1 cellular context compared by ENCODE assay signal in the genomic region with DNA sequence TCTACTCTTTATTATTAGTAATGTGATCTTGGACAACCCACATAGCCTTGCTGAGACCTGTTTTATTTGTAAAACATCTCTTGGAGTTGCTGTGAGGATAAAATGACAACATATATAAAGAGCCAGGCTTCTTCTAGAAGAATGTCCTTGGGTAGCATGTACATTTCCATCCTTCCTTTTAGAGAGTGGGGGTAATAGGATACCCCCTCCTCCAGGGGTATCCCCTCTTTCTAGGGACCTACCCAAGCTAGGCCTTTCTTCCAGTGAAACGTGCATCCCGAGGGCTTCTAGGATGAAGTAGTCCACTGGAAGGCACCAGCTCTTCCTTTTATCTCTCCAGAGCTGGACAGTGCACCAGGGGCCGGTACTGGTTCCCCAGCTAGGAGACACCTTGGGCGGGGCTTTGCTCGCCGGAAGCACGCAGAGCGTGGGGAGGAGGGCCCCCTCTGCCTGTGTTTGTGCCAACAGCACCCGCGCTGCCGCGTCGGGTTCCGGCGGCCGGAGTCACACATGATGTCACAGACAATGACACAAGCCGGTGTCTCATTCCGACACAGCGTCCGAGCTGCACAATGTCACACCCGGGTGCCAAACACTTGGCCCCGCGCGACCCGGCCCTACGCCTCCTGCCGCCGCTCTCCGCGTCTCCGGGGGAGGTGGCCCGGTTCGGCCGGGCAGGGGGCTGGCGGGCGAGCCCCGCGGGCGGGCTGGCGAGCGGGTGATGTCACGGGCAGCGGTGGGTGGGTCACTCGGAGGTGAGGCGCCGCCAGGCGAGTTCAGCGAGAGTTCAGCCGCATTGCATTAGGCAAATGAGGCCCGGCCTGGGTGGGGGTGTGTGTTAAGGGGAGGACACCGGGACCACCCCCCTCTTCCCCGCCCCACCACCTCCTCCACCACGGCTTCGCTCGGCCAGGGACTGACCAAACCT.
TF ChIP-seq lines count a peak whose summit lies in the region.

No MANE protein-coding gene starts in this region.

TF ChIP-seq in GM12878, 131 proteins besides CTCF, POLR2A, EP300 and RAD21 (continued from another document and continues in another):
- TF ChIP-seq, protein P1, sequence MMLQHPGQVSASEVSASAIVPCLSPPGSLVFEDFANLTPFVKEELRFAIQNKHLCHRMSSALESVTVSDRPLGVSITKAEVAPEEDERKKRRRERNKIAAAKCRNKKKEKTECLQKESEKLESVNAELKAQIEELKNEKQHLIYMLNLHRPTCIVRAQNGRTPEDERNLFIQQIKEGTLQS (IDR thresholded peaks at IDR 0.05; ENCODE audit: borderline replicate concordance, extremely low read depth, low read depth, low read length), result no peak
- TF ChIP-seq CREM (IDR thresholded peaks at IDR 0.05; ENCODE audit: low read depth) (peak; percentile 94), ZBED1 (IDR thresholded peaks at IDR 0.05; ENCODE audit: borderline replicate concordance) (no peak), PAX8 (IDR thresholded peaks at IDR 0.05) (no peak), NR2C2 (IDR thresholded peaks at IDR 0.05; ENCODE audit: borderline replicate concordance, control insufficient read depth, insufficient read length, low read depth) (no peak), NR2F1 (conservative IDR thresholded peaks at IDR 0.05) (peak; percentile 59; the same call in 1 of the 2 replicates), WRNIP1 (IDR thresholded peaks at IDR 0.05; ENCODE audit: borderline replicate concordance, low read depth, low read length) (no peak), NFIC (IDR thresholded peaks at IDR 0.05; ENCODE audit: low read depth, low read length) (no peak), MTA2 (IDR thresholded peaks at IDR 0.05; ENCODE audit: low read depth) (no peak), SREBF1 (IDR thresholded peaks at IDR 0.05; ENCODE audit: low read length) (no peak), POU2F2 (IDR thresholded peaks at IDR 0.05; ENCODE audit: borderline replicate concordance, low read depth, low read length) (no peak), KLF5 (IDR thresholded peaks at IDR 0.05; ENCODE audit: partially characterized antibody) (no peak), ZZZ3 (IDR thresholded peaks at IDR 0.05; ENCODE audit: control insufficient read depth, insufficient read length, low read depth) (no peak), HDAC6 (IDR thresholded peaks at IDR 0.05; ENCODE audit: unreplicated experiment) (no peak), MYB (IDR thresholded peaks at IDR 0.05; ENCODE audit: borderline replicate concordance, low read depth, low read length) (no peak), POLR2AphosphoS5 (IDR thresholded peaks at IDR 0.05; ENCODE audit: low read length) (no peak), ZNF274 (IDR thresholded peaks at IDR 0.05; ENCODE audit: insufficient read depth, insufficient read length) (no peak), DPF2 (IDR thresholded peaks at IDR 0.05) (peak; percentile 82), GATAD2B (conservative IDR thresholded peaks at IDR 0.05; ENCODE audit: low read depth) (no peak; the same call in 1 of the 2 replicates), KDM1A (IDR thresholded peaks at IDR 0.05; ENCODE audit: borderline replicate concordance) (no peak), CHD1 (IDR thresholded peaks at IDR 0.05; ENCODE audit: low read depth, low read length) (no peak), JUND (IDR thresholded peaks at IDR 0.05; ENCODE audit: low read depth, low read length) (no peak), IKZF1 (conservative IDR thresholded peaks at IDR 0.05) (peak; percentile 39)
- TF ChIP-seq, protein P2, sequence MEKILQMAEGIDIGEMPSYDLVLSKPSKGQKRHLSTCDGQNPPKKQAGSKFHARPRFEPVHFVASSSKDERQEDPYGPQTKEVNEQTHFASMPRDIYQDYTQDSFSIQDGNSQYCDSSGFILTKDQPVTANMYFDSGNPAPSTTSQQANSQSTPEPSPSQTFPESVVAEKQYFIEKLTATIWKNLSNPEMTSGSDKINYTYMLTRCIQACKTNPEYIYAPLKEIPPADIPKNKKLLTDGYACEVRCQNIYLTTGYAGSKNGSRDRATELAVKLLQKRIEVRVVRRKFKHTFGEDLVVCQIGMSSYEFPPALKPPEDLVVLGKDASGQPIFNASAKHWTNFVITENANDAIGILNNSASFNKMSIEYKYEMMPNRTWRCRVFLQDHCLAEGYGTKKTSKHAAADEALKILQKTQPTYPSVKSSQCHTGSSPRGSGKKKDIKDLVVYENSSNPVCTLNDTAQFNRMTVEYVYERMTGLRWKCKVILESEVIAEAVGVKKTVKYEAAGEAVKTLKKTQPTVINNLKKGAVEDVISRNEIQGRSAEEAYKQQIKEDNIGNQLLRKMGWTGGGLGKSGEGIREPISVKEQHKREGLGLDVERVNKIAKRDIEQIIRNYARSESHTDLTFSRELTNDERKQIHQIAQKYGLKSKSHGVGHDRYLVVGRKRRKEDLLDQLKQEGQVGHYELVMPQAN (conservative IDR thresholded peaks at IDR 0.05), result peak; percentile 58; the same call in 1 of the 2 replicates
- TF ChIP-seq, protein P3, sequence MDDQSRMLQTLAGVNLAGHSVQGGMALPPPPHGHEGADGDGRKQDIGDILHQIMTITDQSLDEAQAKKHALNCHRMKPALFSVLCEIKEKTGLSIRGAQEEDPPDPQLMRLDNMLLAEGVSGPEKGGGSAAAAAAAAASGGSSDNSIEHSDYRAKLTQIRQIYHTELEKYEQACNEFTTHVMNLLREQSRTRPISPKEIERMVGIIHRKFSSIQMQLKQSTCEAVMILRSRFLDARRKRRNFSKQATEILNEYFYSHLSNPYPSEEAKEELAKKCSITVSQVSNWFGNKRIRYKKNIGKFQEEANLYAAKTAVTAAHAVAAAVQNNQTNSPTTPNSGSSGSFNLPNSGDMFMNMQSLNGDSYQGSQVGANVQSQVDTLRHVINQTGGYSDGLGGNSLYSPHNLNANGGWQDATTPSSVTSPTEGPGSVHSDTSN (IDR thresholded peaks at IDR 0.05; ENCODE audit: insufficient replicate concordance, low read depth, low read length), result no peak
- TF ChIP-seq, protein P4, sequence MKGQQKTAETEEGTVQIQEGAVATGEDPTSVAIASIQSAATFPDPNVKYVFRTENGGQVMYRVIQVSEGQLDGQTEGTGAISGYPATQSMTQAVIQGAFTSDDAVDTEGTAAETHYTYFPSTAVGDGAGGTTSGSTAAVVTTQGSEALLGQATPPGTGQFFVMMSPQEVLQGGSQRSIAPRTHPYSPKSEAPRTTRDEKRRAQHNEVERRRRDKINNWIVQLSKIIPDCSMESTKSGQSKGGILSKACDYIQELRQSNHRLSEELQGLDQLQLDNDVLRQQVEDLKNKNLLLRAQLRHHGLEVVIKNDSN (IDR thresholded peaks at IDR 0.05; ENCODE audit: borderline replicate concordance, extremely low read length, insufficient read depth, low read depth, low read length), result no peak
- TF ChIP-seq, protein P5, sequence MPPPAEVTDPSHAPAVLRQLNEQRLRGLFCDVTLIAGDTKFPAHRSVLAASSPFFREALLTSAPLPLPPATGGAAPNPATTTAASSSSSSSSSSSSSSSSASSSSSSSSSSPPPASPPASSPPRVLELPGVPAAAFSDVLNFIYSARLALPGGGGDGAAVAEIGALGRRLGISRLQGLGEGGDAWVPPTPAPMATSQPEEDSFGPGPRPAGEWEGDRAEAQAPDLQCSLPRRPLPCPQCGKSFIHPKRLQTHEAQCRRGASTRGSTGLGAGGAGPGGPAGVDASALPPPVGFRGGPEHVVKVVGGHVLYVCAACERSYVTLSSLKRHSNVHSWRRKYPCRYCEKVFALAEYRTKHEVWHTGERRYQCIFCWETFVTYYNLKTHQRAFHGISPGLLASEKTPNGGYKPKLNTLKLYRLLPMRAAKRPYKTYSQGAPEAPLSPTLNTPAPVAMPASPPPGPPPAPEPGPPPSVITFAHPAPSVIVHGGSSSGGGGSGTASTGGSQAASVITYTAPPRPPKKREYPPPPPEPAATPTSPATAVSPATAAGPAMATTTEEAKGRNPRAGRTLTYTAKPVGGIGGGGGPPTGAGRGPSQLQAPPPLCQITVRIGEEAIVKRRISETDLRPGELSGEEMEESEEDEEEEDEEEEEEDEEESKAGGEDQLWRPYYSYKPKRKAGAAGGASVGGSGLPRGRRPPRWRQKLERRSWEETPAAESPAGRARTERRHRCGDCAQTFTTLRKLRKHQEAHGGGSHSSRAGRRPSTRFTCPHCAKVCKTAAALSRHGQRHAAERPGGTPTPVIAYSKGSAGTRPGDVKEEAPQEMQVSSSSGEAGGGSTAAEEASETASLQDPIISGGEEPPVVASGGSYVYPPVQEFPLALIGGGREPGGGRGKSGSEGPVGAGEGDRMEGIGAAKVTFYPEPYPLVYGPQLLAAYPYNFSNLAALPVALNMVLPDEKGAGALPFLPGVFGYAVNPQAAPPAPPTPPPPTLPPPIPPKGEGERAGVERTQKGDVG (CRISPR knock-in tag; IDR thresholded peaks at IDR 0.05), result no peak
- TF ChIP-seq, protein P6, sequence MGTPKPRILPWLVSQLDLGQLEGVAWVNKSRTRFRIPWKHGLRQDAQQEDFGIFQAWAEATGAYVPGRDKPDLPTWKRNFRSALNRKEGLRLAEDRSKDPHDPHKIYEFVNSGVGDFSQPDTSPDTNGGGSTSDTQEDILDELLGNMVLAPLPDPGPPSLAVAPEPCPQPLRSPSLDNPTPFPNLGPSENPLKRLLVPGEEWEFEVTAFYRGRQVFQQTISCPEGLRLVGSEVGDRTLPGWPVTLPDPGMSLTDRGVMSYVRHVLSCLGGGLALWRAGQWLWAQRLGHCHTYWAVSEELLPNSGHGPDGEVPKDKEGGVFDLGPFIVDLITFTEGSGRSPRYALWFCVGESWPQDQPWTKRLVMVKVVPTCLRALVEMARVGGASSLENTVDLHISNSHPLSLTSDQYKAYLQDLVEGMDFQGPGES (IDR thresholded peaks at IDR 0.05), result no peak
- TF ChIP-seq, protein P7, sequence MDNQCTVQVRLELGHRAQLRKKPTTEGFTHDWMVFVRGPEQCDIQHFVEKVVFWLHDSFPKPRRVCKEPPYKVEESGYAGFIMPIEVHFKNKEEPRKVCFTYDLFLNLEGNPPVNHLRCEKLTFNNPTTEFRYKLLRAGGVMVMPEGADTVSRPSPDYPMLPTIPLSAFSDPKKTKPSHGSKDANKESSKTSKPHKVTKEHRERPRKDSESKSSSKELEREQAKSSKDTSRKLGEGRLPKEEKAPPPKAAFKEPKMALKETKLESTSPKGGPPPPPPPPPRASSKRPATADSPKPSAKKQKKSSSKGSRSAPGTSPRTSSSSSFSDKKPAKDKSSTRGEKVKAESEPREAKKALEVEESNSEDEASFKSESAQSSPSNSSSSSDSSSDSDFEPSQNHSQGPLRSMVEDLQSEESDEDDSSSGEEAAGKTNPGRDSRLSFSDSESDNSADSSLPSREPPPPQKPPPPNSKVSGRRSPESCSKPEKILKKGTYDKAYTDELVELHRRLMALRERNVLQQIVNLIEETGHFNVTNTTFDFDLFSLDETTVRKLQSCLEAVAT (IDR thresholded peaks at IDR 0.05), result no peak
- TF ChIP-seq, protein P8, sequence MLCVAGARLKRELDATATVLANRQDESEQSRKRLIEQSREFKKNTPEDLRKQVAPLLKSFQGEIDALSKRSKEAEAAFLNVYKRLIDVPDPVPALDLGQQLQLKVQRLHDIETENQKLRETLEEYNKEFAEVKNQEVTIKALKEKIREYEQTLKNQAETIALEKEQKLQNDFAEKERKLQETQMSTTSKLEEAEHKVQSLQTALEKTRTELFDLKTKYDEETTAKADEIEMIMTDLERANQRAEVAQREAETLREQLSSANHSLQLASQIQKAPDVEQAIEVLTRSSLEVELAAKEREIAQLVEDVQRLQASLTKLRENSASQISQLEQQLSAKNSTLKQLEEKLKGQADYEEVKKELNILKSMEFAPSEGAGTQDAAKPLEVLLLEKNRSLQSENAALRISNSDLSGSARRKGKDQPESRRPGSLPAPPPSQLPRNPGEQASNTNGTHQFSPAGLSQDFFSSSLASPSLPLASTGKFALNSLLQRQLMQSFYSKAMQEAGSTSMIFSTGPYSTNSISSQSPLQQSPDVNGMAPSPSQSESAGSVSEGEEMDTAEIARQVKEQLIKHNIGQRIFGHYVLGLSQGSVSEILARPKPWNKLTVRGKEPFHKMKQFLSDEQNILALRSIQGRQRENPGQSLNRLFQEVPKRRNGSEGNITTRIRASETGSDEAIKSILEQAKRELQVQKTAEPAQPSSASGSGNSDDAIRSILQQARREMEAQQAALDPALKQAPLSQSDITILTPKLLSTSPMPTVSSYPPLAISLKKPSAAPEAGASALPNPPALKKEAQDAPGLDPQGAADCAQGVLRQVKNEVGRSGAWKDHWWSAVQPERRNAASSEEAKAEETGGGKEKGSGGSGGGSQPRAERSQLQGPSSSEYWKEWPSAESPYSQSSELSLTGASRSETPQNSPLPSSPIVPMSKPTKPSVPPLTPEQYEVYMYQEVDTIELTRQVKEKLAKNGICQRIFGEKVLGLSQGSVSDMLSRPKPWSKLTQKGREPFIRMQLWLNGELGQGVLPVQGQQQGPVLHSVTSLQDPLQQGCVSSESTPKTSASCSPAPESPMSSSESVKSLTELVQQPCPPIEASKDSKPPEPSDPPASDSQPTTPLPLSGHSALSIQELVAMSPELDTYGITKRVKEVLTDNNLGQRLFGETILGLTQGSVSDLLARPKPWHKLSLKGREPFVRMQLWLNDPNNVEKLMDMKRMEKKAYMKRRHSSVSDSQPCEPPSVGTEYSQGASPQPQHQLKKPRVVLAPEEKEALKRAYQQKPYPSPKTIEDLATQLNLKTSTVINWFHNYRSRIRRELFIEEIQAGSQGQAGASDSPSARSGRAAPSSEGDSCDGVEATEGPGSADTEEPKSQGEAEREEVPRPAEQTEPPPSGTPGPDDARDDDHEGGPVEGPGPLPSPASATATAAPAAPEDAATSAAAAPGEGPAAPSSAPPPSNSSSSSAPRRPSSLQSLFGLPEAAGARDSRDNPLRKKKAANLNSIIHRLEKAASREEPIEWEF (IDR thresholded peaks at IDR 0.05; ENCODE audit: insufficient replicate concordance, low read depth, low read length), result no peak
- TF ChIP-seq, protein P9, sequence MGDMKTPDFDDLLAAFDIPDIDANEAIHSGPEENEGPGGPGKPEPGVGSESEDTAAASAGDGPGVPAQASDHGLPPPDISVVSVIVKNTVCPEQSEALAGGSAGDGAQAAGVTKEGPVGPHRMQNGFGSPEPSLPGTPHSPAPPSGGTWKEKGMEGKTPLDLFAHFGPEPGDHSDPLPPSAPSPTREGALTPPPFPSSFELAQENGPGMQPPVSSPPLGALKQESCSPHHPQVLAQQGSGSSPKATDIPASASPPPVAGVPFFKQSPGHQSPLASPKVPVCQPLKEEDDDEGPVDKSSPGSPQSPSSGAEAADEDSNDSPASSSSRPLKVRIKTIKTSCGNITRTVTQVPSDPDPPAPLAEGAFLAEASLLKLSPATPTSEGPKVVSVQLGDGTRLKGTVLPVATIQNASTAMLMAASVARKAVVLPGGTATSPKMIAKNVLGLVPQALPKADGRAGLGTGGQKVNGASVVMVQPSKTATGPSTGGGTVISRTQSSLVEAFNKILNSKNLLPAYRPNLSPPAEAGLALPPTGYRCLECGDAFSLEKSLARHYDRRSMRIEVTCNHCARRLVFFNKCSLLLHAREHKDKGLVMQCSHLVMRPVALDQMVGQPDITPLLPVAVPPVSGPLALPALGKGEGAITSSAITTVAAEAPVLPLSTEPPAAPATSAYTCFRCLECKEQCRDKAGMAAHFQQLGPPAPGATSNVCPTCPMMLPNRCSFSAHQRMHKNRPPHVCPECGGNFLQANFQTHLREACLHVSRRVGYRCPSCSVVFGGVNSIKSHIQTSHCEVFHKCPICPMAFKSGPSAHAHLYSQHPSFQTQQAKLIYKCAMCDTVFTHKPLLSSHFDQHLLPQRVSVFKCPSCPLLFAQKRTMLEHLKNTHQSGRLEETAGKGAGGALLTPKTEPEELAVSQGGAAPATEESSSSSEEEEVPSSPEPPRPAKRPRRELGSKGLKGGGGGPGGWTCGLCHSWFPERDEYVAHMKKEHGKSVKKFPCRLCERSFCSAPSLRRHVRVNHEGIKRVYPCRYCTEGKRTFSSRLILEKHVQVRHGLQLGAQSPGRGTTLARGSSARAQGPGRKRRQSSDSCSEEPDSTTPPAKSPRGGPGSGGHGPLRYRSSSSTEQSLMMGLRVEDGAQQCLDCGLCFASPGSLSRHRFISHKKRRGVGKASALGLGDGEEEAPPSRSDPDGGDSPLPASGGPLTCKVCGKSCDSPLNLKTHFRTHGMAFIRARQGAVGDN (IDR thresholded peaks at IDR 0.05), result no peak
